In genomic region chr10:72353028-72353962, GRCh38 we compare ENCODE assay signal across 8 cellular contexts. TPM values are rescaled to one million over a fixed set of nuclear protein-coding genes. Genes with fewer than 3 reads are reported as not detected.
DNase-seq lines count a peak whose midpoint lies in the region; ATAC-seq lines count a peak whose summit lies in the region.

No MANE protein-coding gene starts in this region.

- H4K5ac ChIP-seq in mesendoderm (ENCODE audit: low read length): no peak overlapping the region

- no peak overlapping the region for H3K4ac ChIP-seq in mesendoderm (ENCODE audit: low read depth, low read length)

- peak; percentile 39 for DNase-seq in DMS53 treated with DMSO at 0.1 percent for 48 hours (lab: John Stamatoyannopoulos, UW; ENCODE audit: unreplicated experiment)
- DNase-seq in NCI-H146 (lab: John Stamatoyannopoulos, UW): peak; percentile 55
- DNase-seq in cerebellar cortex (ENCODE audit: low spot score): peak; percentile 55
- peak; percentile 67 for DNase-seq in mesendoderm
- DNase-seq in NK-92 treated with Interleukin-12 subunit alpha and Interleukin-12 subunit beta, amount 100 ng/mL, for 24 hours (lab: John Stamatoyannopoulos, UW): no peak
- DNase-seq in stimulated activated CD4-positive, alpha-beta T cell treated with anti-CD3 and anti-CD28 coated beads, Interleukin-12 subunit alpha, Interleukin-12 subunit beta, amount 100 ng/mL, for 4 hours: no peak

- H3K4me1 ChIP-seq in mesendoderm (ENCODE audit: control insufficient read depth, low read depth, low read length): peaks cover 4% of the 10 kb centered on the region

- peak overlapping the region; percentile 63 for H3K4me2 ChIP-seq in mesendoderm (ENCODE audit: low read length)

- H4K8ac ChIP-seq in mesendoderm (ENCODE audit: low read depth, low read length): no peak overlapping the region

- peak overlapping the region; percentile 99 for H3K9ac ChIP-seq in mesendoderm (ENCODE audit: low read length)

- no peak overlapping the region for H3K18ac ChIP-seq in mesendoderm (ENCODE audit: low read length)

- peak overlapping the region; percentile 99 for H3K56ac ChIP-seq in mesendoderm (ENCODE audit: low read length)

- H2BK15ac ChIP-seq in mesendoderm (replicated peaks; ENCODE audit: low read depth): no peak overlapping the region

- no peak overlapping the region for H2BK5ac ChIP-seq in mesendoderm (ENCODE audit: low read length)

- peak overlapping the region; percentile 92 for H3K4me3 ChIP-seq in mesendoderm (ENCODE audit: low read length)

- no peak overlapping the region for H2BK120ac ChIP-seq in mesendoderm (ENCODE audit: low read depth, low read length)

- ATAC-seq in GM21390 (IDR thresholded peaks at IDR 0.05; ENCODE audit: unreplicated experiment) (no peak), GM18858 (IDR thresholded peaks at IDR 0.05; ENCODE audit: unreplicated experiment) (no peak)

- no peak overlapping the region for H2AK5ac ChIP-seq in mesendoderm (ENCODE audit: low read length)

- no peaks in the 10 kb centered on the region for H3K27me3 ChIP-seq in mesendoderm (ENCODE audit: insufficient read depth, low read length, poor library complexity)

- WGBS in mesendoderm (ENCODE audit: extremely low coverage, insufficient coverage, low lambda C conversion rate): no CpG with 5 or more reads among the region's 18 CpGs

- H3K23ac ChIP-seq in mesendoderm (ENCODE audit: low read length): no peak overlapping the region

- H3K79me1 ChIP-seq in mesendoderm (ENCODE audit: low read length): peaks cover 23% of the 10 kb centered on the region

- peaks cover 30% of the 10 kb centered on the region for H3K79me2 ChIP-seq in mesendoderm (ENCODE audit: control insufficient read depth, insufficient read depth, low read length)

- H3K36me3 ChIP-seq in mesendoderm (ENCODE audit: control insufficient read depth, insufficient read depth, low read length): peaks cover 1% of the 10 kb centered on the region

- peak overlapping the region; percentile 46 for H3K27ac ChIP-seq in mesendoderm (ENCODE audit: low read depth, low read length)

RNA-seq across cellular contexts. Expression of gene DNAJB12, which starts 1.4 kb away (rescaled TPM):
- polyA plus RNA-seq in mesendoderm (2013, experiment 1 of 2): 15.4 TPM
- polyA plus RNA-seq in mesendoderm (2013, experiment 2 of 2): 15.1 TPM

Comparison
In these comparisons a context has a peak if more than half of its experiments do, and no peak if none do; other contexts are left out.
1. DNase-seq: peak in DMS53 treated with DMSO at 0.1 percent for 48 hours (single experiment), NCI-H146 (single experiment), cerebellar cortex (single experiment) and mesendoderm (single experiment); none in NK-92 treated with Interleukin-12 subunit alpha and Interleukin-12 subunit beta, amount 100 ng/mL, for 24 hours (single experiment) and stimulated activated CD4-positive, alpha-beta T cell treated with anti-CD3 and anti-CD28 coated beads, Interleukin-12 subunit alpha, Interleukin-12 subunit beta, amount 100 ng/mL, for 4 hours (single experiment).